In genomic region chr18:13295894-13296293, GRCh38 we compare ENCODE assay signal across 18 cellular contexts.
DNase-seq lines count a peak whose midpoint lies in the region; ATAC-seq and TF ChIP-seq lines count a peak whose summit lies in the region.
"Had no signal": no experiment of that assay in that cellular context is flagged by ENCODE, and none has a peak within 500 bp of the region (broad histone marks: within the 10 kb centered on the region; RNA-seq: fewer than 3 reads in every experiment).

No MANE protein-coding gene starts in this region.

- TF ChIP-seq POLR2A in adrenal gland (IDR thresholded peaks at IDR 0.05): no peak

- peaks cover 53% of the 10 kb centered on the region for H3K4me1 Mint-ChIP-seq in activated CD8-positive, alpha-beta T cell treated with anti-CD3 and anti-CD28 coated beads for 36 hours (ENCODE audit: low read depth)
- H3K4me1 Mint-ChIP-seq in activated CD8-positive, alpha-beta T cell treated with anti-CD3 and anti-CD28 coated beads, Interleukin-2, amount 10 ng/mL, durations not matched to agents 7 days and 5 days (ENCODE audit: low read depth): peaks cover 40% of the 10 kb centered on the region
- peaks cover 23% of the 10 kb centered on the region for H3K4me1 Mint-ChIP-seq in neural progenitor cell
- peaks cover 0 to 6% of the 10 kb centered on the region in 2 donors for H3K4me1 Mint-ChIP-seq in effector memory CD8-positive, alpha-beta T cell (ENCODE audit: low read depth in 2 of 2)
- H3K4me1 Mint-ChIP-seq: B cell, CD14-positive monocyte had no signal

- H3K4me1 ChIP-seq in neural progenitor cell (no peaks in the 10 kb centered on the region), adrenal gland (replicated peaks in 1 of 2) (peaks cover 0 to 5% of the 10 kb centered on the region in 2 donors)
- H3K4me1 ChIP-seq: Caco-2 had no signal

- POLR2A ChIA-PET in activated CD8-positive, alpha-beta T cell treated with anti-CD3 and anti-CD28 coated beads for 36 hours (lab: Charles Lee): no interaction called here
- POLR2A ChIA-PET in activated CD8-positive, alpha-beta T cell treated with anti-CD3 and anti-CD28 coated beads, Interleukin-2, amount 10 ng/mL, durations not matched to agents 7 days and 5 days (lab: Charles Lee): no interaction called here

- no peak overlapping the region for H3K4me3 Mint-ChIP-seq in activated CD8-positive, alpha-beta T cell treated with anti-CD3 and anti-CD28 coated beads for 36 hours
- H3K4me3 Mint-ChIP-seq in activated CD8-positive, alpha-beta T cell treated with anti-CD3 and anti-CD28 coated beads, Interleukin-2, amount 10 ng/mL, durations not matched to agents 7 days and 5 days: no peak overlapping the region
- no peak overlapping the region for H3K4me3 Mint-ChIP-seq in neural progenitor cell
- H3K4me3 Mint-ChIP-seq in effector memory CD8-positive, alpha-beta T cell: no peak overlapping the region
- H3K4me3 Mint-ChIP-seq: B cell; CD14-positive monocyte; CD8-positive, alpha-beta T cell had no signal

- H3K79me2 ChIP-seq in neural progenitor cell (ENCODE audit: low read depth): no peaks in the 10 kb centered on the region

- TF ChIP-seq CTCF in activated CD8-positive, alpha-beta T cell treated with anti-CD3 and anti-CD28 coated beads for 36 hours (IDR thresholded peaks at IDR 0.05): no peak
- TF ChIP-seq CTCF in neural progenitor cell (IDR thresholded peaks at IDR 0.05) (no peak), adrenal gland (IDR thresholded peaks at IDR 0.05) (no peak)

- CTCF ChIA-PET in activated CD8-positive, alpha-beta T cell treated with anti-CD3 and anti-CD28 coated beads for 36 hours (lab: Charles Lee): no interaction called here
- CTCF ChIA-PET in activated CD8-positive, alpha-beta T cell treated with anti-CD3 and anti-CD28 coated beads, Interleukin-2, amount 10 ng/mL, durations not matched to agents 7 days and 5 days (lab: Charles Lee): no interaction called here

- peaks cover 2% of the 10 kb centered on the region for H3K36me3 Mint-ChIP-seq in activated CD8-positive, alpha-beta T cell treated with anti-CD3 and anti-CD28 coated beads for 36 hours (ENCODE audit: low read depth)
- peaks cover 1% of the 10 kb centered on the region for H3K36me3 Mint-ChIP-seq in activated CD8-positive, alpha-beta T cell treated with anti-CD3 and anti-CD28 coated beads, Interleukin-2, amount 10 ng/mL, durations not matched to agents 7 days and 5 days (ENCODE audit: low read depth)
- H3K36me3 Mint-ChIP-seq in neural progenitor cell: no peaks in the 10 kb centered on the region
- H3K36me3 Mint-ChIP-seq in effector memory CD8-positive, alpha-beta T cell (ENCODE audit: insufficient read depth): no peaks in the 10 kb centered on the region
- H3K36me3 Mint-ChIP-seq: CD14-positive monocyte; CD8-positive, alpha-beta T cell had no signal

- H3K27ac ChIP-seq in KOPT-K1 (ENCODE audit: low read depth, low read length, poor library complexity, severe bottlenecking) (peak overlapping the region; percentile 63), neural progenitor cell (no peak overlapping the region), adrenal gland (no peak overlapping the region)
- H3K27ac ChIP-seq: 22Rv1 had no signal

- H3K27me3 ChIP-seq in neural progenitor cell (no peaks in the 10 kb centered on the region), adrenal gland (no peaks in the 10 kb centered on the region)

- no peaks in the 10 kb centered on the region for H3F3A ChIP-seq in neural progenitor cell (ENCODE audit: low read depth)

- DNase-seq in activated CD8-positive, alpha-beta T cell treated with anti-CD3 and anti-CD28 coated beads for 36 hours: no peak
- no peak for DNase-seq in activated CD8-positive, alpha-beta T cell treated with anti-CD3 and anti-CD28 coated beads, Interleukin-2, amount 10 ng/mL, durations not matched to agents 7 days and 5 days
- DNase-seq in neural progenitor cell (ENCODE audit: low spot score) (no peak), NOMO-1 treated with dmso at 0.1 percent for 144 hours (lab: John Stamatoyannopoulos, UW; ENCODE audit: unreplicated experiment) (no peak), adrenal gland (no peak)
- no peak for DNase-seq in effector memory CD8-positive, alpha-beta T cell
- DNase-seq: Caco-2; CD8-positive, alpha-beta T cell; DMS153; DND-41; GOT3 had no signal

- 93 to 99% (median 95%) methylated on average over 15 to 16 of the region's 16 CpGs for WGBS in adrenal gland, 4 donors

- intact Hi-C loops in activated CD8-positive, alpha-beta T cell treated with anti-CD3 and anti-CD28 coated beads for 36 hours (cut with micrococcal nuclease): no loop called here
- intact Hi-C loops in adrenal gland (cut with DNase I): no loop called here

- H2AFZ ChIP-seq in neural progenitor cell (replicated peaks): no peak overlapping the region

- H3K4me3 ChIP-seq in neural progenitor cell (no peak overlapping the region), adrenal gland (no peak overlapping the region)
- H3K4me3 ChIP-seq: BLaER1 treated with 17β-estradiol and CSF1 and Interleukin-3, amounts not matched to agents 10 nM and 100 nM; HAP-1 had no signal

- no peak overlapping the region for H3K9ac ChIP-seq in neural progenitor cell

- H3K9me3 ChIP-seq in KOPT-K1 (ENCODE audit: insufficient read depth, low read length, poor library complexity, severe bottlenecking): no peaks in the 10 kb centered on the region
- H3K9me3 ChIP-seq in neural progenitor cell (ENCODE audit: low read depth): no peaks in the 10 kb centered on the region
- no peaks in the 10 kb centered on the region for H3K9me3 ChIP-seq in adrenal gland (replicated peaks in 1 of 3)
- H3K9me3 ChIP-seq: BLaER1 treated with 17β-estradiol and CSF1 and Interleukin-3, amounts not matched to agents 10 nM and 100 nM; Caco-2; HAP-1 had no signal

- no peaks in the 10 kb centered on the region for H3K9me3 Mint-ChIP-seq in activated CD8-positive, alpha-beta T cell treated with anti-CD3 and anti-CD28 coated beads for 36 hours
- no peaks in the 10 kb centered on the region for H3K9me3 Mint-ChIP-seq in activated CD8-positive, alpha-beta T cell treated with anti-CD3 and anti-CD28 coated beads, Interleukin-2, amount 10 ng/mL, durations not matched to agents 7 days and 5 days (ENCODE audit: insufficient read depth)
- H3K9me3 Mint-ChIP-seq in neural progenitor cell: no peaks in the 10 kb centered on the region
- H3K9me3 Mint-ChIP-seq in effector memory CD8-positive, alpha-beta T cell: no peaks in the 10 kb centered on the region
- H3K9me3 Mint-ChIP-seq: CD8-positive, alpha-beta T cell had no signal

- no peak for ATAC-seq in activated CD8-positive, alpha-beta T cell treated with anti-CD3 and anti-CD28 coated beads for 36 hours
- no peak for ATAC-seq in activated CD8-positive, alpha-beta T cell treated with anti-CD3 and anti-CD28 coated beads, Interleukin-2, amount 10 ng/mL, durations not matched to agents 7 days and 5 days
- no peak for ATAC-seq in HG03097 (IDR thresholded peaks at IDR 0.05; ENCODE audit: low FRiP score, unreplicated experiment)
- ATAC-seq in effector memory CD8-positive, alpha-beta T cell (replicated peaks): no peak

- no peaks in the 10 kb centered on the region for H3K27me3 Mint-ChIP-seq in activated CD8-positive, alpha-beta T cell treated with anti-CD3 and anti-CD28 coated beads for 36 hours
- peaks cover 2% of the 10 kb centered on the region for H3K27me3 Mint-ChIP-seq in activated CD8-positive, alpha-beta T cell treated with anti-CD3 and anti-CD28 coated beads, Interleukin-2, amount 10 ng/mL, durations not matched to agents 7 days and 5 days (ENCODE audit: low read depth)
- H3K27me3 Mint-ChIP-seq in neural progenitor cell (ENCODE audit: insufficient read depth, low read depth): peaks cover 6% of the 10 kb centered on the region
- peaks cover 5 to 42% of the 10 kb centered on the region in 2 donors for H3K27me3 Mint-ChIP-seq in effector memory CD8-positive, alpha-beta T cell

- H3K4me2 ChIP-seq in neural progenitor cell: no peak overlapping the region

- peak overlapping the region; percentile 9 for H3K27ac Mint-ChIP-seq in activated CD8-positive, alpha-beta T cell treated with anti-CD3 and anti-CD28 coated beads for 36 hours
- H3K27ac Mint-ChIP-seq in activated CD8-positive, alpha-beta T cell treated with anti-CD3 and anti-CD28 coated beads, Interleukin-2, amount 10 ng/mL, durations not matched to agents 7 days and 5 days: no peak overlapping the region
- H3K27ac Mint-ChIP-seq in neural progenitor cell: peak overlapping the region; percentile 13
- H3K27ac Mint-ChIP-seq in effector memory CD8-positive, alpha-beta T cell: no peak overlapping the region
- H3K27ac Mint-ChIP-seq: B cell, CD14-positive monocyte had no signal

- H3K36me3 ChIP-seq in KOPT-K1 (ENCODE audit: insufficient read depth, low read length) (no peaks in the 10 kb centered on the region), neural progenitor cell (no peaks in the 10 kb centered on the region), adrenal gland (replicated peaks in 1 of 2) (no peaks in the 10 kb centered on the region)
- H3K36me3 ChIP-seq: HAP-1 had no signal

- H4K20me1 ChIP-seq in neural progenitor cell (ENCODE audit: low read depth): no peaks in the 10 kb centered on the region

Comparison
In these comparisons a context has a peak if more than half of its experiments do, and no peak if none do; other contexts are left out.
1. H3K27ac Mint-ChIP-seq: peak in activated CD8-positive, alpha-beta T cell treated with anti-CD3 and anti-CD28 coated beads for 36 hours (single experiment) and neural progenitor cell (single experiment); none in activated CD8-positive, alpha-beta T cell treated with anti-CD3 and anti-CD28 coated beads, Interleukin-2, amount 10 ng/mL, durations not matched to agents 7 days and 5 days (single experiment) and effector memory CD8-positive, alpha-beta T cell (0 of 2).